18 cellular contexts compared by ENCODE assay signal in the genomic region with DNA sequence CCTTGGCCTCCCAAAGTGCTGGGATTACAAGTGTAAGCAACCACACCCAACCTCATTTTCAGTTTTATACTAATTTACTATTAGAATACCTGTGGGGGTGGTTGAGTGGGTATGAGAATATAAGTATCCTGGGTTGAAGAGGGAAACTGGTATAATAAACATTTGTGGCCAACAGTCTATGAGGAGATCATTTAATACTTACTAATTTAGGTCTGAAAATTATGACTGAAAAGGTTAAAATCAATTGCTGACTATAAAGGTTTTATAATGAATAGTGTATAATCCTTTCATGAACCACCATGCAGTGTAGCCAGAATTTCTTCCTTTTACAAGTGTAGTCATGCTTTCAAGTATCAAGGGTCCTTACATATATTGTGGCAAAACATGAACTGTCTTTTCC.
"Had no signal": no experiment of that assay in that cellular context is flagged by ENCODE, and none has a peak within 500 bp of the region (broad histone marks: within the 10 kb centered on the region; RNA-seq: fewer than 3 reads in every experiment).

No MANE protein-coding gene starts in this region.

- DNase-seq: effector memory CD4-positive, alpha-beta T cell; heart left ventricle; hippocampal formation; kidney glomerular epithelial cell; mammary epithelial cell; naive thymus-derived CD4-positive, alpha-beta T cell; spleen; stimulated activated CD4-positive, alpha-beta T cell treated with anti-CD3 and anti-CD28 coated beads, Interleukin-15, amount 100 ng/mL, for 24 hours; stimulated activated CD4-positive, alpha-beta T cell treated with anti-CD3 and anti-CD28 coated beads, Interleukin-1b, Interleukin-23, amount 100 ng/mL, for 48 hours; stimulated activated CD4-positive, alpha-beta T cell treated with anti-CD3 and anti-CD28 coated beads, Interleukin-4, amount 100 ng/mL, for 24 hours; stimulated activated naive B cell treated with anti-CD40 and anti-IgM and Interleukin-4, amounts not matched to agents 10 μg/mL and 1 μg/mL and 100 μg/mL, for 72 hours; stimulated activated naive CD8-positive, alpha-beta T cell treated with anti-CD3 and anti-CD28 coated beads, Interleukin-15, amount 100 ng/mL, for 72 hours; testis; upper lobe of right lung had no signal

- H3K27ac Mint-ChIP-seq: stimulated activated naive B cell treated with anti-CD40 and anti-IgM and Interleukin-4, amounts not matched to agents 10 μg/mL and 1 μg/mL and 100 μg/mL, for 72 hours had no signal

- H3K9me3 Mint-ChIP-seq: stimulated activated naive B cell treated with anti-CD40 and anti-IgM and Interleukin-4, amounts not matched to agents 10 μg/mL and 1 μg/mL and 100 μg/mL, for 72 hours; stimulated activated naive CD8-positive, alpha-beta T cell treated with anti-CD3 and anti-CD28 coated beads, Interleukin-15, amount 100 ng/mL, for 72 hours had no signal

- H3K4me3 Mint-ChIP-seq: naive thymus-derived CD4-positive, alpha-beta T cell; stimulated activated naive B cell treated with anti-CD40 and anti-IgM and Interleukin-4, amounts not matched to agents 10 μg/mL and 1 μg/mL and 100 μg/mL, for 72 hours; stimulated activated naive CD8-positive, alpha-beta T cell treated with anti-CD3 and anti-CD28 coated beads, Interleukin-15, amount 100 ng/mL, for 72 hours had no signal

- FAIRE-seq: endometrium, frontal cortex, islet of Langerhans had no signal

- H3K27me3 Mint-ChIP-seq: naive thymus-derived CD4-positive, alpha-beta T cell; stimulated activated naive B cell treated with anti-CD40 and anti-IgM and Interleukin-4, amounts not matched to agents 10 μg/mL and 1 μg/mL and 100 μg/mL, for 72 hours; stimulated activated naive CD8-positive, alpha-beta T cell treated with anti-CD3 and anti-CD28 coated beads, Interleukin-15, amount 100 ng/mL, for 72 hours had no signal

- ATAC-seq: heart left ventricle; naive thymus-derived CD4-positive, alpha-beta T cell; sciatic nerve; stimulated activated naive B cell treated with anti-CD40 and anti-IgM and Interleukin-4, amounts not matched to agents 10 μg/mL and 1 μg/mL and 100 μg/mL, for 72 hours; upper lobe of right lung had no signal
